8 cellular contexts compared by ENCODE assay signal in the genomic region with DNA sequence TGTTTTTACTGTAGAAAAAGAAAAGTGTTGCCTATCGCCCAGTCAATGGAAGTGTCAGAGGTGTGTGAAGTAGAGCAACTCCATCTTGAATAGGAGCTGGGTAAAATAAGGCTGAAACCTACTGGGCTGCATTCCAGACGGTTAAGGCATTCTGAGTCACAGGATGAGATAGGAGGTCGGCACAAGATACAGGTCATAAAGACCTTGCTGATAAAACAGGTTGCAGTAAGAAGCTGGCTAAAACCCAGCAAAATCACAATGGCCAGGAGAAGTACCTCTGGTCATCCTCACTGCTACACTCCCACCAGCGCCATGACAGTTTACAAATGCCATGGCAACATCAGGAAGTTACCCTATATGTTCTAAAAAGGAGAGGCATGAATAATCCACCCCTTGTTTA.
DNase-seq lines count a peak whose midpoint lies in the region; ATAC-seq, FAIRE-seq and TF ChIP-seq lines count a peak whose summit lies in the region.
"Not testable (repeated sequence)": the region's sequence is repeated elsewhere in the genome, so short reads cannot be mapped to it uniquely, and the experiment has no call there.

No MANE protein-coding gene starts in this region.

- H3K9ac ChIP-seq in HepG2 (ENCODE audit: insufficient read depth, low read depth, low read length); skeletal muscle satellite cell (ENCODE audit: low read depth, low read length): not testable (repeated sequence)

- POLR2A ChIA-PET in A549 (lab: Yijun Ruan, JAX); HepG2 (lab: Yijun Ruan, JAX): not testable (repeated sequence)

- not testable (repeated sequence) for H3K36me3 ChIP-seq in MG63; HepG2 (replicated peaks in 1 of 2; ENCODE audit: control insufficient read depth in 1 of 2, insufficient read depth in 2 of 2, low read length in 2 of 2); skeletal muscle satellite cell (ENCODE audit: insufficient read depth, low read length)

- intact Hi-C loops in HepG2 (cut with micrococcal nuclease; ENCODE audit: unreplicated experiment), result not testable (repeated sequence)

- BruUV-seq in HepG2 (replicated peaks; lab: Mats Ljungman, UMichigan), result not testable (repeated sequence)

- in situ Hi-C loops in HepG2 (cut with HindIII; ENCODE audit: extremely low pct_ligation_motif_present, low pct_unique_long_range_greater_than_20kb), result not testable (repeated sequence)

- not testable (repeated sequence) for H2AFZ ChIP-seq in HepG2 (ENCODE audit: low read length)

- H3K9me3 ChIP-seq in A549; MG63; HepG2 (ENCODE audit: low read length); skeletal muscle satellite cell (replicated peaks; ENCODE audit: low read length): not testable (repeated sequence)

- not testable (repeated sequence) for TF ChIP-seq EP300 in A549 (IDR thresholded peaks at IDR 0.05); HepG2 (IDR thresholded peaks at IDR 0.05; ENCODE audit: low read depth in 2 of 2, low read length in 2 of 2); HepG2 (CRISPR knock-in tag; IDR thresholded peaks at IDR 0.05; ENCODE audit: borderline replicate concordance)

- H3K4me2 ChIP-seq in A549 (peak overlapping the region; percentile 77), skeletal muscle satellite cell (ENCODE audit: low read length) (peak overlapping the region; percentile 45)
- not testable (repeated sequence) for H3K4me2 ChIP-seq in HepG2 (ENCODE audit: low read depth, low read length)

- H3K27ac ChIP-seq in A549, result peak overlapping the region; percentile 82 to 90
- not testable (repeated sequence) for H3K27ac ChIP-seq in HepG2 (ENCODE audit: extremely low read length, insufficient read depth, low read length)

- peak in 1 of 2 experiments; percentile 78 for DNase-seq in A549 (ENCODE audit: low read depth in 1 of 2, low spot score in 1 of 2)
- peak; percentile 28 for DNase-seq in HCEC 1CT
- peak; percentile 48 for DNase-seq in MG63
- peak; percentile 35 for DNase-seq in T1000 (lab: John Stamatoyannopoulos, UW)
- peak; percentile 29 to 53 for DNase-seq in cardiac fibroblast (ENCODE audit: low read depth in 2 of 2)
- DNase-seq in fibroblast of the aortic adventitia (ENCODE audit: low read depth), result peak; percentile 61
- peak; percentile 4 for DNase-seq in HepG2 (ENCODE audit: low spot score)

- peak in 1 of 2 experiments; percentile 89; a peak in 3 of 6 replicates for ATAC-seq in A549
- not testable (repeated sequence) for ATAC-seq in HepG2

- H3K4me1 ChIP-seq in A549 (peaks cover 42% of the 10 kb centered on the region), HepG2 (ENCODE audit: insufficient read depth, low read length) (0 out of 2 replicates have a peak, but pooled peaks cover 12% of the 10 kb centered on the region), skeletal muscle satellite cell (ENCODE audit: control insufficient read depth, insufficient read depth, low read length) (peaks cover 34% of the 10 kb centered on the region)

- not testable (repeated sequence) for H4K20me1 ChIP-seq in HepG2 (ENCODE audit: insufficient read depth, low read length)

- not testable (repeated sequence) for H3K27me3 ChIP-seq in MG63; HepG2 (ENCODE audit: control insufficient read depth in 1 of 2, insufficient read depth in 2 of 2, low read length in 2 of 2); skeletal muscle satellite cell (ENCODE audit: control insufficient read depth, insufficient read depth, low read length)

- TF ChIP-seq POLR2A in A549 (IDR thresholded peaks at IDR 0.05; ENCODE audit: low read length); HepG2 (IDR thresholded peaks at IDR 0.05; ENCODE audit: insufficient read depth in 1 of 2, low read depth in 2 of 2, low read length in 2 of 2): not testable (repeated sequence)

- peak; percentile 67 for FAIRE-seq in A549 (lab: Jason Lieb, UNC)
- FAIRE-seq in HepG2 (lab: Jason Lieb, UNC), result not testable (repeated sequence)

- TF ChIP-seq CTCF in A549 (IDR thresholded peaks at IDR 0.05); cardiac fibroblast (IDR thresholded peaks at IDR 0.05; ENCODE audit: low read depth, low read length); fibroblast of the aortic adventitia (IDR thresholded peaks at IDR 0.05; ENCODE audit: insufficient read depth, low read length); HepG2 (CRISPR knock-in tag; IDR thresholded peaks at IDR 0.05): not testable (repeated sequence)

- 7% methylated on average over 4 of the region's 4 CpGs for WGBS in A549 (ENCODE audit: missing lambda C conversion rate)
- 41% methylated on average over 4 of the region's 4 CpGs for WGBS in HepG2 (ENCODE audit: low lambda C conversion rate)

- 0 out of 3 replicates have a peak overlapping the region, but pooled peaks have one; percentile 11 for H3K4me3 ChIP-seq in A549
- H3K4me3 ChIP-seq in MG63; cardiac fibroblast (replicated peaks in 1 of 2; ENCODE audit: low read depth in 2 of 2, low read length in 2 of 2); fibroblast of the aortic adventitia (ENCODE audit: low read depth, low read length); HepG2 (replicated peaks in 1 of 3; ENCODE audit: insufficient read depth in 1 of 3, low read depth in 2 of 3, low read length in 3 of 3); skeletal muscle satellite cell (ENCODE audit: low read length): not testable (repeated sequence)

- H3K79me2 ChIP-seq in HepG2 (ENCODE audit: insufficient read depth, low read length), result not testable (repeated sequence)

- peak in 1 of 2 experiments; percentile 11; a peak in 1 of 5 replicates for TF ChIP-seq RAD21 in A549 (conservative IDR thresholded peaks at IDR 0.05 in 1 of 2, IDR thresholded peaks at IDR 0.05 in 1 of 2)
- not testable (repeated sequence) for TF ChIP-seq RAD21 in HepG2 (CRISPR knock-in tag; IDR thresholded peaks at IDR 0.05)

- CTCF ChIA-PET in A549 (lab: Yijun Ruan, JAX), result interaction anchor here (1.5 to 2.5 kb wide), 2 partner anchors 44 to 732 kb away, joined by 3 to 10 read pairs; no protein-coding TSS in a partner anchor
- CTCF ChIA-PET in HepG2 (lab: Yijun Ruan, JAX; ENCODE audit: low intra/inter-chr PET ratio, low total read pairs), result not testable (repeated sequence)

TF ChIP-seq in A549, 52 proteins besides CTCF, POLR2A, EP300 and RAD21:
- TF ChIP-seq GATA3 (IDR thresholded peaks at IDR 0.05; ENCODE audit: borderline replicate concordance) (peak; percentile 62; the same call in 1 of the 2 replicates), CEBPB (IDR thresholded peaks at IDR 0.05) (peak in 1 of 2 experiments; percentile 3; a peak in 1 of 4 replicates), JUN (IDR thresholded peaks at IDR 0.05) (peak in 1 of 2 experiments; percentile 36; a peak in 1 of 5 replicates)
- TF ChIP-seq, protein P1, sequence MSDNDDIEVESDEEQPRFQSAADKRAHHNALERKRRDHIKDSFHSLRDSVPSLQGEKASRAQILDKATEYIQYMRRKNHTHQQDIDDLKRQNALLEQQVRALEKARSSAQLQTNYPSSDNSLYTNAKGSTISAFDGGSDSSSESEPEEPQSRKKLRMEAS (IDR thresholded peaks at IDR 0.05), result peak; percentile 12; the same call in 1 of the 2 replicates

TF ChIP-seq in HepG2, 621 proteins besides CTCF, POLR2A, EP300 and RAD21:
- 0 out of 2 replicates have a peak, but pooled peaks have one; percentile 9 for TF ChIP-seq FOSL2 (CRISPR knock-in tag; IDR thresholded peaks at IDR 0.05)
TF ChIP-seq in HepG2: peak in this region for 1; not testable (repeated sequence) for 620.
